ENCODE assay signal across 1 cellular context in the genomic region with DNA sequence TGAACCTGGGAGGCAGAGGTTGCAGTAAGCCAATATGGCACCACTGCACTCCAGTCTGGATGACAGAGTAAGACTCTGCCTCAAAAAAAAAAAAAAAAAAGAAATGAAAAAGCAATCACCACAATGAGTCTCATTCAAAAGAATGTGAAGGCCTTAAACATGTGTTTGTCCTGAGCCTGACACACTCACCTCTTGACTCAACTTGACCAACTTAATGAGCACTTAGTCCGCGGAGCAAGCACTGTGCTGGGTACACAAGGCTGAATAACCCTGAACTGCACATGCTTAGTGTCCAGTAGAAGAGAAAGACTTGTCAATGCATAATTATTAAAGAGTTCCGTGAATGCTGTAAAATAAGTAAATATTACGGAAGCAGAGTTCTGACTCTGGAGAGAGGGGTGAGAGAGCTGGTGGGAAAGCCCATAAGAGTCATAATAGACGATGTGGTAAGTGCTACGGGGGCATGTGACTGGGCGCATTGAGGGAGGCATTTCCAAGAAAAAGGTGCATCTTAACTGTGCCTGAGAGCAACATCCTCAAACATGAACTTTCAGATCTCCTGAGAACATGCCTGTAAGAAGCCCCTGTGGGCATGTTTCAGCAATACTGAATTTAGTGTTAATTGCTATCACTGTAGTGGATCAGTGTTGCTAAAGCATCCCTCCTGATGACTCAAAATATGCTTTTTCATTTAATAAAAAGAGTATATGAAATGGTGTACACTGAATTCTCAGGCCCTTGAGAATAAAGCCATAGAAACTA.
TF ChIP-seq lines count a peak whose summit lies in the region.

No MANE protein-coding gene starts in this region.

TF ChIP-seq in GM23338, 12 proteins besides CTCF, POLR2A, EP300 and RAD21 (continued from another document):
- TF ChIP-seq, protein P1, sequence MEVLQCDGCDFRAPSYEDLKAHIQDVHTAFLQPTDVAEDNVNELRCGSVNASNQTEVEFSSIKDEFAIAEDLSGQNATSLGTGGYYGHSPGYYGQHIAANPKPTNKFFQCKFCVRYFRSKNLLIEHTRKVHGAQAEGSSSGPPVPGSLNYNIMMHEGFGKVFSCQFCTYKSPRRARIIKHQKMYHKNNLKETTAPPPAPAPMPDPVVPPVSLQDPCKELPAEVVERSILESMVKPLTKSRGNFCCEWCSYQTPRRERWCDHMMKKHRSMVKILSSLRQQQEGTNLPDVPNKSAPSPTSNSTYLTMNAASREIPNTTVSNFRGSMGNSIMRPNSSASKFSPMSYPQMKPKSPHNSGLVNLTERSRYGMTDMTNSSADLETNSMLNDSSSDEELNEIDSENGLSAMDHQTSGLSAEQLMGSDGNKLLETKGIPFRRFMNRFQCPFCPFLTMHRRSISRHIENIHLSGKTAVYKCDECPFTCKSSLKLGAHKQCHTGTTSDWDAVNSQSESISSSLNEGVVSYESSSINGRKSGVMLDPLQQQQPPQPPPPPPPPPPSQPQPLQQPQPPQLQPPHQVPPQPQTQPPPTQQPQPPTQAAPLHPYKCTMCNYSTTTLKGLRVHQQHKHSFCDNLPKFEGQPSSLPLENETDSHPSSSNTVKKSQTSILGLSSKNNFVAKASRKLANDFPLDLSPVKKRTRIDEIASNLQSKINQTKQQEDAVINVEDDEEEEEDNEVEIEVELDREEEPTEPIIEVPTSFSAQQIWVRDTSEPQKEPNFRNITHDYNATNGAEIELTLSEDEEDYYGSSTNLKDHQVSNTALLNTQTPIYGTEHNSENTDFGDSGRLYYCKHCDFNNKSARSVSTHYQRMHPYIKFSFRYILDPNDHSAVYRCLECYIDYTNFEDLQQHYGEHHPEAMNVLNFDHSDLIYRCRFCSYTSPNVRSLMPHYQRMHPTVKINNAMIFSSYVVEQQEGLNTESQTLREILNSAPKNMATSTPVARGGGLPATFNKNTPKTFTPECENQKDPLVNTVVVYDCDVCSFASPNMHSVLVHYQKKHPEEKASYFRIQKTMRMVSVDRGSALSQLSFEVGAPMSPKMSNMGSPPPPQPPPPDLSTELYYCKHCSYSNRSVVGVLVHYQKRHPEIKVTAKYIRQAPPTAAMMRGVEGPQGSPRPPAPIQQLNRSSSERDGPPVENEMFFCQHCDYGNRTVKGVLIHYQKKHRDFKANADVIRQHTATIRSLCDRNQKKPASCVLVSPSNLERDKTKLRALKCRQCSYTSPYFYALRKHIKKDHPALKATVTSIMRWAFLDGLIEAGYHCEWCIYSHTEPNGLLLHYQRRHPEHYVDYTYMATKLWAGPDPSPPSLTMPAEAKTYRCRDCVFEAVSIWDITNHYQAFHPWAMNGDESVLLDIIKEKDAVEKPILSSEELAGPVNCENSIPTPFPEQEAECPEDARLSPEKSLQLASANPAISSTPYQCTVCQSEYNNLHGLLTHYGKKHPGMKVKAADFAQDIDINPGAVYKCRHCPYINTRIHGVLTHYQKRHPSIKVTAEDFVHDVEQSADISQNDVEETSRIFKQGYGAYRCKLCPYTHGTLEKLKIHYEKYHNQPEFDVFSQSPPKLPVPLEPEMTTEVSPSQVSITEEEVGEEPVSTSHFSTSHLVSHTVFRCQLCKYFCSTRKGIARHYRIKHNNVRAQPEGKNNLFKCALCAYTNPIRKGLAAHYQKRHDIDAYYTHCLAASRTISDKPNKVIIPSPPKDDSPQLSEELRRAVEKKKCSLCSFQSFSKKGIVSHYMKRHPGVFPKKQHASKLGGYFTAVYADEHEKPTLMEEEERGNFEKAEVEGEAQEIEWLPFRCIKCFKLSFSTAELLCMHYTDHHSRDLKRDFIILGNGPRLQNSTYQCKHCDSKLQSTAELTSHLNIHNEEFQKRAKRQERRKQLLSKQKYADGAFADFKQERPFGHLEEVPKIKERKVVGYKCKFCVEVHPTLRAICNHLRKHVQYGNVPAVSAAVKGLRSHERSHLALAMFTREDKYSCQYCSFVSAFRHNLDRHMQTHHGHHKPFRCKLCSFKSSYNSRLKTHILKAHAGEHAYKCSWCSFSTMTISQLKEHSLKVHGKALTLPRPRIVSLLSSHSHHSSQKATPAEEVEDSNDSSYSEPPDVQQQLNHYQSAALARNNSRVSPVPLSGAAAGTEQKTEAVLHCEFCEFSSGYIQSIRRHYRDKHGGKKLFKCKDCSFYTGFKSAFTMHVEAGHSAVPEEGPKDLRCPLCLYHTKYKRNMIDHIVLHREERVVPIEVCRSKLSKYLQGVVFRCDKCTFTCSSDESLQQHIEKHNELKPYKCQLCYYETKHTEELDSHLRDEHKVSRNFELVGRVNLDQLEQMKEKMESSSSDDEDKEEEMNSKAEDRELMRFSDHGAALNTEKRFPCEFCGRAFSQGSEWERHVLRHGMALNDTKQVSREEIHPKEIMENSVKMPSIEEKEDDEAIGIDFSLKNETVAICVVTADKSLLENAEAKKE (CRISPR knock-in tag; IDR thresholded peaks at IDR 0.05) = no peak
- no peak for TF ChIP-seq EZH2 (IDR thresholded peaks at IDR 0.05; ENCODE audit: low read depth, unreplicated experiment)
- no peak for TF ChIP-seq ZNF114 (CRISPR knock-in tag; IDR thresholded peaks at IDR 0.05)
- TF ChIP-seq, protein P2, sequence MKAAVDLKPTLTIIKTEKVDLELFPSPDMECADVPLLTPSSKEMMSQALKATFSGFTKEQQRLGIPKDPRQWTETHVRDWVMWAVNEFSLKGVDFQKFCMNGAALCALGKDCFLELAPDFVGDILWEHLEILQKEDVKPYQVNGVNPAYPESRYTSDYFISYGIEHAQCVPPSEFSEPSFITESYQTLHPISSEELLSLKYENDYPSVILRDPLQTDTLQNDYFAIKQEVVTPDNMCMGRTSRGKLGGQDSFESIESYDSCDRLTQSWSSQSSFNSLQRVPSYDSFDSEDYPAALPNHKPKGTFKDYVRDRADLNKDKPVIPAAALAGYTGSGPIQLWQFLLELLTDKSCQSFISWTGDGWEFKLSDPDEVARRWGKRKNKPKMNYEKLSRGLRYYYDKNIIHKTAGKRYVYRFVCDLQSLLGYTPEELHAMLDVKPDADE (IDR thresholded peaks at IDR 0.05) = no peak
- no peak for TF ChIP-seq NANOG (IDR thresholded peaks at IDR 0.05; ENCODE audit: borderline replicate concordance)
- no peak for TF ChIP-seq POLR2AphosphoS5 (IDR thresholded peaks at IDR 0.05; ENCODE audit: low read depth)
